18 cellular contexts compared by ENCODE assay signal in the genomic region with DNA sequence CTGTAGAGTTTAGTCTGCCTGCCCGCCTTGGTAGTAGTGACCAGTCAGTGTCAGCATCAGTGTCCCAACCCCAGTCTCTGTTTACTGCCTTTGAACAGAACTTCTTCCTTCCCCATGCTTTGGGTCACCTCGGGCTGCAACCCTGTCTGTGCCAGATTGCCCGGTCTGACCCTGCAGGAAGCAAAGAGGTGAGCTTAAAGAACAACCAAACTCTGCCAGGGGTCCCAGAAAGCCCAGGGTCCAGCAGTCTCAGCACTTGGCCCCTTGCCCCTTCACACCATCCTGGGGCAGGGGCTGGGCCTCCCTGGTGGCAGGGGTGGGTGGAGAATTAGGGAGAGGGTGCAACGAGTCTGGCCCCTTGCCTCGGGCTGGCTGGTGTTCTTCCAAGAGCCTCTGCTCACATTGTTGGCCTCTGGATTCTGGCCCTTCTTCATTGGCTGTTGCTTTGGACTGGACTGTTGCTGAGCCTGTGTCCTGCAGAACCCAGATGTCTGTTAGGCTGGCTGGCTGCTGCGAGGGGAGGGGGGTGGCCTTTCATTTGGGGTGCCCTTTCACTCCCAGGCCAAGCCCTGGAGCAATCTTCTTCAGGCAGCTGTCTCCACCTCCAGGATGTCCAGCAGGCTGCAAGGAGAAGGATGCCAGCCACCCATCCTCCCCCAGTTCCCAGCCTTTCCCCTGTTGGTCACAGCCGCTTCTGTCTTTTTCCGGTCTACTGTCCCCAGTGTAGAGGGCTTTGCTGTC. TPM values are rescaled to one million over a fixed set of nuclear protein-coding genes. Genes with fewer than 3 reads are reported as not detected.
DNase-seq lines count a peak whose midpoint lies in the region; ATAC-seq and TF ChIP-seq lines count a peak whose summit lies in the region.
"Had no signal": no experiment of that assay in that cellular context is flagged by ENCODE, and none has a peak within 500 bp of the region (broad histone marks: within the 10 kb centered on the region; RNA-seq: fewer than 3 reads in every experiment).

No MANE protein-coding gene starts in this region.

- no peak overlapping the region for H3K27ac ChIP-seq in RWPE2 (ENCODE audit: poor library complexity, severe bottlenecking)
- peak overlapping the region in 10 of 12 donors; percentile 23 to 69 (median 44) for H3K27ac ChIP-seq in heart left ventricle
- H3K27ac ChIP-seq in sigmoid colon: peak overlapping the region in 3 of 4 donors; percentile 6 to 23 (median 17)
- H3K27ac ChIP-seq in CD8-positive, alpha-beta T cell (ENCODE audit: low read depth, low read length): no peak overlapping the region
- H3K27ac ChIP-seq: ovary had no signal

- H3K36me3 ChIP-seq in BE2C (no peaks in the 10 kb centered on the region), RWPE2 (ENCODE audit: low read depth) (peaks cover 41% of the 10 kb centered on the region), heart left ventricle (peaks cover 0 to 45% (median 36%) of the 10 kb centered on the region in 9 donors), sigmoid colon (peaks cover 27 to 47% (median 29%) of the 10 kb centered on the region in 4 donors)
- peaks cover 33% of the 10 kb centered on the region for H3K36me3 ChIP-seq in CD8-positive, alpha-beta T cell (ENCODE audit: insufficient read depth, low read length)
- H3K36me3 ChIP-seq: ovary had no signal

- ATAC-seq in RWPE2 (ENCODE audit: low read depth): no peak
- ATAC-seq in heart left ventricle: peak; percentile 51 to 66 (median 58)
- no peak for ATAC-seq in CD8-positive, alpha-beta T cell
- ATAC-seq: PC-3 had no signal

- CTCF ChIA-PET in CD8-positive, alpha-beta T cell (lab: Charles Lee): interaction anchor here (0.9 to 4.9 kb wide), 5 partner anchors 46 to 280 kb away, joined by 3 to 34 read pairs (median 5); a partner anchor contains a TSS

- TF ChIP-seq CTCF in BE2C (IDR thresholded peaks at IDR 0.05; ENCODE audit: low read depth, low read length): 0 out of 2 replicates have a peak, but pooled peaks have one; percentile 2
- peak; percentile 7 for TF ChIP-seq CTCF in RWPE2 (IDR thresholded peaks at IDR 0.05; ENCODE audit: poor library complexity, severe bottlenecking)
- TF ChIP-seq CTCF in heart left ventricle (IDR thresholded peaks at IDR 0.05): peak in 2 of 12 donors; percentile 13 to 15
- no peak for TF ChIP-seq CTCF in sigmoid colon (IDR thresholded peaks at IDR 0.05)
- TF ChIP-seq CTCF in CD8-positive, alpha-beta T cell (IDR thresholded peaks at IDR 0.05): no peak

- H3K9me3 ChIP-seq in BE2C: no peaks in the 10 kb centered on the region
- H3K9me3 ChIP-seq in RWPE2 (ENCODE audit: severe bottlenecking): no peaks in the 10 kb centered on the region
- no peaks in the 10 kb centered on the region for H3K9me3 ChIP-seq in heart left ventricle
- H3K9me3 ChIP-seq in sigmoid colon: no peaks in the 10 kb centered on the region
- H3K9me3 ChIP-seq in CD8-positive, alpha-beta T cell (ENCODE audit: low read length): no peaks in the 10 kb centered on the region
- H3K9me3 ChIP-seq: ovary had no signal

- no peak overlapping the region for H3K4me3 ChIP-seq in BE2C (ENCODE audit: low read depth, low read length)
- H3K4me3 ChIP-seq in RWPE2 (ENCODE audit: severe bottlenecking): no peak overlapping the region
- no peak overlapping the region for H3K4me3 ChIP-seq in heart left ventricle
- no peak overlapping the region for H3K4me3 ChIP-seq in sigmoid colon
- no peak overlapping the region for H3K4me3 ChIP-seq in CD8-positive, alpha-beta T cell (ENCODE audit: low read depth, low read length)
- H3K4me3 ChIP-seq: ovary had no signal

- no peak overlapping the region for H3K27ac Mint-ChIP-seq in CD8-positive, alpha-beta T cell
- H3K27ac Mint-ChIP-seq: HFFc6 had no signal

- no peak for TF ChIP-seq POLR2A in heart left ventricle (IDR thresholded peaks at IDR 0.05)
- TF ChIP-seq POLR2A in sigmoid colon (IDR thresholded peaks at IDR 0.05): no peak

- POLR2A ChIA-PET in CD8-positive, alpha-beta T cell (lab: Charles Lee): interaction anchor here (1.1 kb wide), 1 partner anchor 56 kb away, joined by 3 read pairs; a partner anchor contains a TSS

- H3K27me3 ChIP-seq in BE2C (no peaks in the 10 kb centered on the region), RWPE2 (ENCODE audit: insufficient read depth, poor library complexity, severe bottlenecking) (no peaks in the 10 kb centered on the region), heart left ventricle (no peaks in the 10 kb centered on the region), sigmoid colon (no peaks in the 10 kb centered on the region)
- H3K27me3 ChIP-seq in CD8-positive, alpha-beta T cell (ENCODE audit: insufficient read depth, low read length): no peaks in the 10 kb centered on the region
- H3K27me3 ChIP-seq: ovary had no signal

- peaks cover 53% of the 10 kb centered on the region for H3K36me3 Mint-ChIP-seq in CD8-positive, alpha-beta T cell

- peaks cover 12% of the 10 kb centered on the region for H3K4me1 Mint-ChIP-seq in CD8-positive, alpha-beta T cell (ENCODE audit: low read depth)

- DNase-seq in BE2C (no peak), RWPE2 (ENCODE audit: low spot score) (no peak), heart left ventricle (peak in 1 of 5 donors; percentile 65), sigmoid colon (peak; percentile 69), GM19238 (ENCODE audit: insufficient read length, low spot score) (no peak), OCI-M1 (lab: John Stamatoyannopoulos, UW) (no peak), CD1c-positive myeloid dendritic cell (ENCODE audit: extremely low spot score) (no peak)
- no peak for DNase-seq in CD8-positive, alpha-beta T cell
- DNase-seq: activated CD4-positive, alpha-beta T cell treated with anti-CD3 and anti-CD28 coated beads, Interleukin-2, amount 50 U/mL, for 4 hours; activated naive CD4-positive, alpha-beta T cell treated with Interleukin-2 at 50 U/mL for 16 hours; CD4-positive, CD25-positive, alpha-beta regulatory T cell; central memory CD4-positive, alpha-beta T cell; HFFc6; midbrain; NCI-H1105 treated with DMSO at 0.1 percent for 48 hours; NCI-H2227 treated with DMSO at 0.1 percent for 48 hours; PC-3 had no signal

- no peak overlapping the region for H3K4me3 Mint-ChIP-seq in CD8-positive, alpha-beta T cell
- H3K4me3 Mint-ChIP-seq: CD4-positive, CD25-positive, alpha-beta regulatory T cell; HFFc6 had no signal

- H3K27me3 Mint-ChIP-seq in CD8-positive, alpha-beta T cell (ENCODE audit: low read depth): no peaks in the 10 kb centered on the region
- H3K27me3 Mint-ChIP-seq: CD4-positive, CD25-positive, alpha-beta regulatory T cell had no signal

- no peaks in the 10 kb centered on the region for H3K4me1 ChIP-seq in BE2C
- no peaks in the 10 kb centered on the region for H3K4me1 ChIP-seq in RWPE2 (ENCODE audit: insufficient read depth, poor library complexity, severe bottlenecking)
- H3K4me1 ChIP-seq in heart left ventricle: peaks cover 0 to 36% (median 30%) of the 10 kb centered on the region in 12 donors
- peaks cover 0 to 30% (median 28%) of the 10 kb centered on the region in 4 donors for H3K4me1 ChIP-seq in sigmoid colon
- no peaks in the 10 kb centered on the region for H3K4me1 ChIP-seq in CD8-positive, alpha-beta T cell (ENCODE audit: insufficient read depth, low read length)

- H3K9me3 Mint-ChIP-seq in CD8-positive, alpha-beta T cell: no peaks in the 10 kb centered on the region
- H3K9me3 Mint-ChIP-seq: HFFc6 had no signal

- TF ChIP-seq EP300 in sigmoid colon (IDR thresholded peaks at IDR 0.05): no peak

- intact Hi-C loops in heart left ventricle (cut with DNase I) (loop anchor here in 9 of 10 donors (5.0 to 10.0 kb wide), 3 partner anchors 274 to 397 kb away; no protein-coding TSS in a partner anchor), sigmoid colon (cut with DNase I) (no loop called here)
- intact Hi-C loops in CD8-positive, alpha-beta T cell (cut with DNase I, micrococcal nuclease): no loop called here

- 24 to 44% (median 34%) methylated on average over 6 to 8 of the region's 8 CpGs for WGBS in heart left ventricle, 4 donors
- WGBS in sigmoid colon, 2 donors: 80% methylated on average over 8 of the region's 8 CpGs

RNA-seq across cellular contexts. Expression of a gene that starts 51.2 kb away (rescaled TPM):
- polyA plus RNA-seq in BE2C (2012; ENCODE audit: insufficient read depth, insufficient read length, low read depth): 60.3 TPM
- 100 to 1,000 TPM in 2 of 9 donors, 10 to 100 TPM in 7; 36.9 to 113 (median 88.0) TPM for total RNA-seq in heart left ventricle
- 10 to 100 TPM; 33.9 to 62.4 TPM for polyA plus RNA-seq in heart left ventricle
- 10 to 100 TPM; 19.4 to 41.3 (median 36.3) TPM for total RNA-seq in sigmoid colon
- 10 to 100 TPM; 18.6 to 40.7 (median 32.8) TPM for polyA plus RNA-seq in sigmoid colon
- 10 to 100 TPM; 45.2 to 46.7 TPM for total RNA-seq in CD8-positive, alpha-beta T cell

RNA-seq across cellular contexts. Expression of a gene that starts 55.9 kb away (rescaled TPM):
- 14.7 TPM for polyA plus RNA-seq in BE2C (2012; ENCODE audit: insufficient read depth, insufficient read length, low read depth)
- total RNA-seq in heart left ventricle (10 to 100 TPM; 22.8 to 54.8 (median 33.9) TPM), sigmoid colon (10 to 100 TPM; 38.5 to 53.8 (median 44.7) TPM)
- polyA plus RNA-seq in heart left ventricle (10 to 100 TPM in 1 of 2 donors, 1 to 10 TPM in 1; 8.3 to 17.1 TPM), sigmoid colon (10 to 100 TPM in 1 of 3 donors, 1 to 10 TPM in 2; 4.9 to 34.5 (median 6.0) TPM)
- 100 to 1,000 TPM; 126 to 133 TPM for total RNA-seq in CD8-positive, alpha-beta T cell

Comparison
In these comparisons a context has a peak if more than half of its experiments do, and no peak if none do; other contexts are left out.
1. CTCF ChIP-seq: peak in BE2C (single experiment) and RWPE2 (single experiment); none in sigmoid colon (0 of 4) and CD8-positive, alpha-beta T cell (single experiment).
2. ATAC-seq: peak in heart left ventricle (4 of 4); none in RWPE2 (single experiment) and CD8-positive, alpha-beta T cell (single experiment).
3. H3K27ac ChIP-seq: peak in heart left ventricle (10 of 12) and sigmoid colon (3 of 4); none in RWPE2 (single experiment) and CD8-positive, alpha-beta T cell (single experiment).
4. intact Hi-C loops: an anchor here in heart left ventricle (5.0 to 10.0 kb wide); none called in sigmoid colon and CD8-positive, alpha-beta T cell.